Comparison of ENCODE assay signal across 18 cellular contexts in genomic region chr16:15046692-15047376, GRCh38.
"Had no signal": no experiment of that assay in that cellular context is flagged by ENCODE, and none has a peak within 500 bp of the region (broad histone marks: within the 10 kb centered on the region; RNA-seq: fewer than 3 reads in every experiment).

No MANE protein-coding gene starts in this region.

- FAIRE-seq: keratinocyte had no signal

- H3K9ac ChIP-seq: parathyroid adenoma had no signal

- H3K9me3 Mint-ChIP-seq: activated naive CD4-positive, alpha-beta T cell treated with anti-CD3 and anti-CD28 coated beads, Interleukin-2, amount 10 ng/mL, durations not matched to agents 7 days and 5 days; activated T-helper 2 cell treated with anti-CD3 and anti-CD28 coated beads, Interferon-gamma antibody, Interleukin-2, Interleukin-4, amounts not matched to agents 10 μg/mL and 5 μg/mL and 100 μg/mL, durations not matched to agents 14 hours and 24 hours and 36 hours; stimulated activated naive B cell treated with anti-CD40 and anti-IgM and Interleukin-4, amounts not matched to agents 10 μg/mL and 1 μg/mL and 100 μg/mL, for 72 hours had no signal

- DNase-seq: activated CD4-positive, CD25-positive, alpha-beta regulatory T cell treated with anti-CD3 and anti-CD28 coated beads, Interleukin-2, amount 50 U/mL, for 72 hours; activated naive CD4-positive, alpha-beta T cell treated with anti-CD3 and anti-CD28 coated beads, Interleukin-2, amount 10 ng/mL, durations not matched to agents 7 days and 5 days; hippocampal formation; left lung; mucosa of descending colon; naive thymus-derived CD4-positive, alpha-beta T cell; stimulated activated CD4-positive, alpha-beta T cell treated with anti-CD3 and anti-CD28 coated beads, Interleukin-15, amount 100 ng/mL, for 24 hours; stimulated activated CD4-positive, alpha-beta T cell treated with anti-CD3 and anti-CD28 coated beads, Interleukin-4, amount 100 ng/mL, for 1 hour; stimulated activated naive B cell treated with anti-CD40 and anti-IgM and Interleukin-4, amounts not matched to agents 10 μg/mL and 1 μg/mL and 100 μg/mL, for 72 hours; T-helper 9 cell; thyroid gland; uterus had no signal

- H3K4me1 ChIP-seq: left lung, parathyroid adenoma had no signal

- H3K4me3 Mint-ChIP-seq: activated naive CD4-positive, alpha-beta T cell treated with anti-CD3 and anti-CD28 coated beads, Interleukin-2, amount 10 ng/mL, durations not matched to agents 7 days and 5 days; naive thymus-derived CD4-positive, alpha-beta T cell; stimulated activated naive B cell treated with anti-CD40 and anti-IgM and Interleukin-4, amounts not matched to agents 10 μg/mL and 1 μg/mL and 100 μg/mL, for 72 hours had no signal

- H3K36me3 ChIP-seq: uterus had no signal

- H3K79me2 ChIP-seq: parathyroid adenoma had no signal

- H3K27ac Mint-ChIP-seq: activated T-helper 2 cell treated with anti-CD3 and anti-CD28 coated beads, Interferon-gamma antibody, Interleukin-2, Interleukin-4, amounts not matched to agents 10 μg/mL and 5 μg/mL and 100 μg/mL, durations not matched to agents 14 hours and 24 hours and 36 hours; stimulated activated naive B cell treated with anti-CD40 and anti-IgM and Interleukin-4, amounts not matched to agents 10 μg/mL and 1 μg/mL and 100 μg/mL, for 72 hours had no signal

- H2AFZ ChIP-seq: parathyroid adenoma had no signal

- H3K27me3 ChIP-seq: esophagus muscularis mucosa, left lung, neutrophil, thyroid gland, uterus had no signal

- H3K27me3 Mint-ChIP-seq: activated naive CD4-positive, alpha-beta T cell treated with anti-CD3 and anti-CD28 coated beads, Interleukin-2, amount 10 ng/mL, durations not matched to agents 7 days and 5 days; naive thymus-derived CD4-positive, alpha-beta T cell; stimulated activated naive B cell treated with anti-CD40 and anti-IgM and Interleukin-4, amounts not matched to agents 10 μg/mL and 1 μg/mL and 100 μg/mL, for 72 hours had no signal

- H3K4me3 ChIP-seq: esophagus muscularis mucosa, left lung, mucosa of descending colon, skin epidermis, thyroid gland, uterus had no signal

- H3K9me3 ChIP-seq: esophagus muscularis mucosa, left lung, mucosa of descending colon, neutrophil, thyroid gland, uterus had no signal

- ATAC-seq: left lung; mucosa of descending colon; naive thymus-derived CD4-positive, alpha-beta T cell; stimulated activated naive B cell treated with anti-CD40 and anti-IgM and Interleukin-4, amounts not matched to agents 10 μg/mL and 1 μg/mL and 100 μg/mL, for 72 hours had no signal

- H3K27ac ChIP-seq: esophagus muscularis mucosa, left lung, neutrophil, parathyroid adenoma, thyroid gland, uterus had no signal
